1 cellular context compared by ENCODE assay signal in the genomic region with DNA sequence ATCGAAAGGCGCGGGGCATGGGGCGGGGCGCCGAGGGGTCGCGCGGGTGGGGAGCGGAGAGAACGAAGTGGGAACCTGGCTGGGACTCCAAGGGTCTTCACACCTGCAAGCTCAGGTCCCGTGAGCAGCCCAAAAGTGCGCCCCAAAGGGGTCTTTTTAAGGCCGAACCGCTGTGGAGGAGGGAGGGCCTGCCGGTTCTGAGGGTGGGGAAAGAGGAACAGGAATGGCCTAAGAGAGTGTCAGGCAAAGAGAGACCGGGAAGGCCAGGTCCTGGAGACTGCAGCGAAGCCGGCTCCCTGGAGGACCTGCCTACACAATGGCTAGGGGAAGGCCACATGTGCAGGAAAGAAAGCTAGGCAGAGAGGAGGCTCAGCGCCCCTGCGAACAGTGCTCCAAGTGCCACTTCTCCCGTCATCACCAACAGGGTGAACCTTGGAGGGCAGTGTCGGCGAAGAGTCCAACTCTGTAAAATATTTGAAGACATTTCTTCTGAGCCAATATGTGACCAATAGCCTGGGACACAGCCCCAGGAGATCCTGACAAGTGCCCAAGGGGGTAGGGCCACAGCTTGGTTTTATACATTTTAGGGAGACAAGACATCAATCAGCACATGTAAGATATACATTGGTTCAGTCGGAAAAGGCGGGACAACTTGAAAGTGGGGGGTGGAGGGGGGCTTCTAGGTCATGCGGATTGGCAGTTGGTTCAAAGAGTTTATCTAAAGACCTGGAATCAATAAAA.
TF ChIP-seq lines count a peak whose summit lies in the region.

No MANE protein-coding gene starts in this region.

TF ChIP-seq in HEK293, 187 proteins besides CTCF, POLR2A, EP300 and RAD21:
- peak; percentile 66 for TF ChIP-seq ZBTB48 (tag by site-specific recombination; IDR thresholded peaks at IDR 0.05)
- TF ChIP-seq ZNF138 (tag by site-specific recombination; IDR thresholded peaks at IDR 0.05; ENCODE audit: borderline replicate concordance) = no peak
- TF ChIP-seq WT1 (tag by site-specific recombination; IDR thresholded peaks at IDR 0.05) = 0 out of 2 replicates have a peak, but pooled peaks have one; percentile 28
- TF ChIP-seq, protein P1, sequence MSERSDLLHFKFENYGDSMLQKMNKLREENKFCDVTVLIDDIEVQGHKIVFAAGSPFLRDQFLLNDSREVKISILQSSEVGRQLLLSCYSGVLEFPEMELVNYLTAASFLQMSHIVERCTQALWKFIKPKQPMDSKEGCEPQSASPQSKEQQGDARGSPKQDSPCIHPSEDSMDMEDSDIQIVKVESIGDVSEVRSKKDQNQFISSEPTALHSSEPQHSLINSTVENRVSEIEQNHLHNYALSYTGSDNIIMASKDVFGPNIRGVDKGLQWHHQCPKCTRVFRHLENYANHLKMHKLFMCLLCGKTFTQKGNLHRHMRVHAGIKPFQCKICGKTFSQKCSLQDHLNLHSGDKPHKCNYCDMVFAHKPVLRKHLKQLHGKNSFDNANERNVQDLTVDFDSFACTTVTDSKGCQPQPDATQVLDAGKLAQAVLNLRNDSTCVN (tag by site-specific recombination; optimal IDR thresholded peaks at IDR 0.05) = no peak
- TF ChIP-seq, protein P2, sequence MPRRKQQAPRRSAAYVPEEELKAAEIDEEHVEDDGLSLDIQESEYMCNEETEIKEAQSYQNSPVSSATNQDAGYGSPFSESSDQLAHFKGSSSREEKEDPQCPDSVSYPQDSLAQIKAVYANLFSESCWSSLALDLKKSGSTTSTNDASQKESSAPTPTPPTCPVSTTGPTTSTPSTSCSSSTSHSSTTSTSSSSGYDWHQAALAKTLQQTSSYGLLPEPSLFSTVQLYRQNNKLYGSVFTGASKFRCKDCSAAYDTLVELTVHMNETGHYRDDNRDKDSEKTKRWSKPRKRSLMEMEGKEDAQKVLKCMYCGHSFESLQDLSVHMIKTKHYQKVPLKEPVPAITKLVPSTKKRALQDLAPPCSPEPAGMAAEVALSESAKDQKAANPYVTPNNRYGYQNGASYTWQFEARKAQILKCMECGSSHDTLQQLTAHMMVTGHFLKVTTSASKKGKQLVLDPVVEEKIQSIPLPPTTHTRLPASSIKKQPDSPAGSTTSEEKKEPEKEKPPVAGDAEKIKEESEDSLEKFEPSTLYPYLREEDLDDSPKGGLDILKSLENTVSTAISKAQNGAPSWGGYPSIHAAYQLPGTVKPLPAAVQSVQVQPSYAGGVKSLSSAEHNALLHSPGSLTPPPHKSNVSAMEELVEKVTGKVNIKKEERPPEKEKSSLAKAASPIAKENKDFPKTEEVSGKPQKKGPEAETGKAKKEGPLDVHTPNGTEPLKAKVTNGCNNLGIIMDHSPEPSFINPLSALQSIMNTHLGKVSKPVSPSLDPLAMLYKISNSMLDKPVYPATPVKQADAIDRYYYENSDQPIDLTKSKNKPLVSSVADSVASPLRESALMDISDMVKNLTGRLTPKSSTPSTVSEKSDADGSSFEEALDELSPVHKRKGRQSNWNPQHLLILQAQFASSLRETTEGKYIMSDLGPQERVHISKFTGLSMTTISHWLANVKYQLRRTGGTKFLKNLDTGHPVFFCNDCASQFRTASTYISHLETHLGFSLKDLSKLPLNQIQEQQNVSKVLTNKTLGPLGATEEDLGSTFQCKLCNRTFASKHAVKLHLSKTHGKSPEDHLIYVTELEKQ (tag by site-specific recombination; IDR thresholded peaks at IDR 0.05; ENCODE audit: borderline replicate concordance) = no peak
- TF ChIP-seq ZNF335 (tag by site-specific recombination; conservative IDR thresholded peaks at IDR 0.05) = peak; percentile 97
- TF ChIP-seq ZBTB8A (tag by site-specific recombination; IDR thresholded peaks at IDR 0.05) = peak; percentile 53; the same call in 1 of the 2 replicates
- TF ChIP-seq ZNF341 (tag by site-specific recombination; IDR thresholded peaks at IDR 0.05; ENCODE audit: low read depth) = peak; percentile 44; the same call in 1 of the 2 replicates
- TF ChIP-seq, protein P3, sequence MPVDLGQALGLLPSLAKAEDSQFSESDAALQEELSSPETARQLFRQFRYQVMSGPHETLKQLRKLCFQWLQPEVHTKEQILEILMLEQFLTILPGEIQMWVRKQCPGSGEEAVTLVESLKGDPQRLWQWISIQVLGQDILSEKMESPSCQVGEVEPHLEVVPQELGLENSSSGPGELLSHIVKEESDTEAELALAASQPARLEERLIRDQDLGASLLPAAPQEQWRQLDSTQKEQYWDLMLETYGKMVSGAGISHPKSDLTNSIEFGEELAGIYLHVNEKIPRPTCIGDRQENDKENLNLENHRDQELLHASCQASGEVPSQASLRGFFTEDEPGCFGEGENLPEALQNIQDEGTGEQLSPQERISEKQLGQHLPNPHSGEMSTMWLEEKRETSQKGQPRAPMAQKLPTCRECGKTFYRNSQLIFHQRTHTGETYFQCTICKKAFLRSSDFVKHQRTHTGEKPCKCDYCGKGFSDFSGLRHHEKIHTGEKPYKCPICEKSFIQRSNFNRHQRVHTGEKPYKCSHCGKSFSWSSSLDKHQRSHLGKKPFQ (tag by site-specific recombination; IDR thresholded peaks at IDR 0.05) = peak; percentile 94
